Comparison of ENCODE assay signal across 11 cellular contexts in the genomic region with DNA sequence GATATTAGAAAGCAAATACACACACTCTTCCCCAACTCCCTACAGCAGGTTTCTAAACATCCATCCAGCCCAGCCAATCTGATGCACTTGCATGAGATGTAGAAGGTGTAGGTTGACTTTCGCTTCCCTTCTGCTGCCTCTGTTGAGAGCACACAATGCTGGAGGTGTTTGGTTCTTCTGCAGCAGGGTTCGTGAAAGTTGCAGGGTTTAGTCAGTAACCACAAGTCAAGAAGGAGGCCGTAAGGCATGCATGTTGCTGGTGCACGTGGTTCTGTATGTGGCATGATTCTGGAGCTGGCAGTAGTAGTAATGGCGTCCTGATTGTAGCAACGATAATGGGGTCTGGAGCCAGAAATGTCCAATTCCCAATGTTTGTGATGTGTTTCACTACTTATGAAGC. TPM values are rescaled to one million over a fixed set of nuclear protein-coding genes. Genes with fewer than 3 reads are reported as not detected.
A peak's percentile ranks its signal among the peaks of the same experiment; 100 is the strongest.
DNase-seq lines count a peak whose midpoint lies in the region; ATAC-seq and TF ChIP-seq lines count a peak whose summit lies in the region.
"Had no signal": no experiment of that assay in that cellular context is flagged by ENCODE, and none has a peak within 500 bp of the region (broad histone marks: within the 10 kb centered on the region; RNA-seq: fewer than 3 reads in every experiment).

No MANE protein-coding gene starts in this region.

- H3K9me3 ChIP-seq in gastroesophageal sphincter, result no peaks in the 10 kb centered on the region
- H3K9me3 ChIP-seq: SJCRH30 had no signal

- no peaks in the 10 kb centered on the region for H3K27me3 Mint-ChIP-seq in activated T-helper 17 cell treated with anti-CD3 and anti-CD28 coated beads, Interleukin-2, amount 50 U/mL, for 72 hours
- H3K27me3 Mint-ChIP-seq: stimulated activated naive CD8-positive, alpha-beta T cell treated with anti-CD3 and anti-CD28 coated beads, Interleukin-15, Interleukin-2, amounts not matched to agents 100 ng/mL and 50 ng/mL, for 24 hours had no signal

- WGBS in gastroesophageal sphincter (ENCODE audit: low coverage in 1 of 2), 2 donors, result 88 to 92% methylated on average over 3 to 6 of the region's 6 CpGs

- H3K36me3 ChIP-seq in brain microvascular endothelial cell (replicated peaks) (no peaks in the 10 kb centered on the region), gastroesophageal sphincter (peaks cover 0 to 42% of the 10 kb centered on the region in 2 donors)
- H3K36me3 ChIP-seq: SJCRH30 had no signal

- no peak overlapping the region for H3K4me3 Mint-ChIP-seq in activated T-helper 17 cell treated with anti-CD3 and anti-CD28 coated beads, Interleukin-2, amount 50 U/mL, for 72 hours
- H3K4me3 Mint-ChIP-seq: neural crest cell; stimulated activated naive CD8-positive, alpha-beta T cell treated with anti-CD3 and anti-CD28 coated beads, Interleukin-15, Interleukin-2, amounts not matched to agents 100 ng/mL and 50 ng/mL, for 24 hours had no signal

- TF ChIP-seq CTCF in brain microvascular endothelial cell (IDR thresholded peaks at IDR 0.05; ENCODE audit: low read depth, low read length, missing control alignments), result no peak
- no peak for TF ChIP-seq CTCF in gastroesophageal sphincter (IDR thresholded peaks at IDR 0.05)

- peaks cover 15% of the 10 kb centered on the region for H3K4me1 Mint-ChIP-seq in activated T-helper 17 cell treated with anti-CD3 and anti-CD28 coated beads, Interleukin-2, amount 50 U/mL, for 72 hours
- H3K4me1 Mint-ChIP-seq: neural crest cell had no signal

- H3K4me1 ChIP-seq in gastroesophageal sphincter, result peaks cover 0 to 15% (median 0%) of the 10 kb centered on the region in 3 donors
- H3K4me1 ChIP-seq: SJCRH30 had no signal

- no peaks in the 10 kb centered on the region for H3K9me3 Mint-ChIP-seq in activated T-helper 17 cell treated with anti-CD3 and anti-CD28 coated beads, Interleukin-2, amount 50 U/mL, for 72 hours
- H3K9me3 Mint-ChIP-seq: neural crest cell; stimulated activated naive CD8-positive, alpha-beta T cell treated with anti-CD3 and anti-CD28 coated beads, Interleukin-15, Interleukin-2, amounts not matched to agents 100 ng/mL and 50 ng/mL, for 24 hours had no signal

- H3K36me3 Mint-ChIP-seq in activated T-helper 17 cell treated with anti-CD3 and anti-CD28 coated beads, Interleukin-2, amount 50 U/mL, for 72 hours (ENCODE audit: low read depth), result peaks cover 53% of the 10 kb centered on the region

- H3K4me3 ChIP-seq in brain microvascular endothelial cell (ENCODE audit: low read depth, low read length) (no peak overlapping the region), gastroesophageal sphincter (no peak overlapping the region)
- H3K4me3 ChIP-seq: SJCRH30 had no signal

- H3K27me3 ChIP-seq in brain microvascular endothelial cell (replicated peaks) (no peaks in the 10 kb centered on the region), gastroesophageal sphincter (no peaks in the 10 kb centered on the region)
- H3K27me3 ChIP-seq: SJCRH30 had no signal

- TF ChIP-seq EP300 in gastroesophageal sphincter (IDR thresholded peaks at IDR 0.05), result no peak

- H3K27ac ChIP-seq in brain microvascular endothelial cell (no peak overlapping the region), gastroesophageal sphincter (no peak overlapping the region)
- H3K27ac ChIP-seq: SJCRH30 had no signal

- ATAC-seq in GM18499 (IDR thresholded peaks at IDR 0.05; ENCODE audit: insufficient read depth, unreplicated experiment) (peak; percentile 97), GM19397 (IDR thresholded peaks at IDR 0.05; ENCODE audit: unreplicated experiment) (peak; percentile 92), HG03060 (IDR thresholded peaks at IDR 0.05; ENCODE audit: low read depth, unreplicated experiment) (peak; percentile 91), gastroesophageal sphincter (no peak)
- peak; percentile 91 for ATAC-seq in activated T-helper 17 cell treated with anti-CD3 and anti-CD28 coated beads, Interleukin-2, amount 50 U/mL, for 72 hours (replicated peaks)

- no peak for DNase-seq in brain microvascular endothelial cell
- DNase-seq in NCI-H2081 (lab: John Stamatoyannopoulos, UW), result no peak
- DNase-seq in foreskin melanocyte, result no peak
- DNase-seq: SJCRH30 had no signal

- no peak for TF ChIP-seq POLR2A in gastroesophageal sphincter (IDR thresholded peaks at IDR 0.05)

- in situ Hi-C loops in brain microvascular endothelial cell (cut with HindIII; ENCODE audit: low pct_ligation_motif_present, low sequenced_read_pairs), result no loop called here

- no peak overlapping the region for H3K27ac Mint-ChIP-seq in activated T-helper 17 cell treated with anti-CD3 and anti-CD28 coated beads, Interleukin-2, amount 50 U/mL, for 72 hours
- H3K27ac Mint-ChIP-seq: stimulated activated naive CD8-positive, alpha-beta T cell treated with anti-CD3 and anti-CD28 coated beads, Interleukin-15, Interleukin-2, amounts not matched to agents 100 ng/mL and 50 ng/mL, for 24 hours had no signal

RNA-seq across cellular contexts. Expression of gene DEK, which starts 53.0 kb away (rescaled TPM):
- 100 to 1,000 TPM; 111 to 132 TPM for total RNA-seq in activated T-helper 17 cell treated with anti-CD3 and anti-CD28 coated beads, Interleukin-2, amount 50 U/mL, for 72 hours
- total RNA-seq in gastroesophageal sphincter, result 100 to 1,000 TPM; 162 to 186 (median 177) TPM

RNA-seq across cellular contexts. Expression of gene KDM1B, which starts 56.1 kb away (rescaled TPM):
- 1 to 10 TPM; 5.5 to 8.7 TPM for total RNA-seq in activated T-helper 17 cell treated with anti-CD3 and anti-CD28 coated beads, Interleukin-2, amount 50 U/mL, for 72 hours
- 10 to 100 TPM; 11.0 to 14.5 (median 12.7) TPM for total RNA-seq in gastroesophageal sphincter

RNA-seq across cellular contexts. Expression of gene TPMT, which starts 56.5 kb away (rescaled TPM):
- 1 to 10 TPM; 5.3 to 8.2 TPM for total RNA-seq in activated T-helper 17 cell treated with anti-CD3 and anti-CD28 coated beads, Interleukin-2, amount 50 U/mL, for 72 hours
- total RNA-seq in gastroesophageal sphincter, result 1 to 10 TPM; 5.7 to 8.9 (median 7.2) TPM
